Comparison of ENCODE assay signal across 20 cellular contexts in genomic region chr7:70527489-70527888, GRCh38.
A peak's percentile ranks its signal among the peaks of the same experiment; 100 is the strongest.
DNase-seq lines count a peak whose midpoint lies in the region; TF ChIP-seq lines count a peak whose summit lies in the region.
"Had no signal": no experiment of that assay in that cellular context is flagged by ENCODE, and none has a peak within 500 bp of the region (broad histone marks: within the 10 kb centered on the region; RNA-seq: fewer than 3 reads in every experiment).

No MANE protein-coding gene starts in this region.

- no peak for TF ChIP-seq CTCF in glutamatergic neuron (IDR thresholded peaks at IDR 0.05; ENCODE audit: partially characterized antibody, unreplicated experiment)
- no peak for TF ChIP-seq CTCF in MM.1S (IDR thresholded peaks at IDR 0.05; ENCODE audit: low read length)

- peaks cover 50% of the 10 kb centered on the region for H3K4me1 Mint-ChIP-seq in glutamatergic neuron (ENCODE audit: low read depth, unreplicated experiment)
- H3K4me1 Mint-ChIP-seq: CD14-positive monocyte had no signal

- peaks cover 0 to 14% (median 5%) of the 10 kb centered on the region in 11 experiments; a peak in 9 of 22 replicates for H3K9me3 ChIP-seq in BLaER1 treated with 17β-estradiol and CSF1 and Interleukin-3, amounts not matched to agents 10 nM and 100 nM (replicated peaks in 1 of 11)
- H3K9me3 ChIP-seq in MM.1S (replicated peaks; ENCODE audit: insufficient read depth, low read length) = no peaks in the 10 kb centered on the region

- H4K20me1 ChIP-seq in BLaER1 treated with 17β-estradiol and CSF1 and Interleukin-3, amounts not matched to agents 10 nM and 100 nM = no peaks in the 10 kb centered on the region
- H4K20me1 ChIP-seq in MM.1S (ENCODE audit: insufficient read depth, low read length) = no peaks in the 10 kb centered on the region

- peak overlapping the region; percentile 5 for H3K4me3 Mint-ChIP-seq in glutamatergic neuron (ENCODE audit: unreplicated experiment)
- H3K4me3 Mint-ChIP-seq: CD14-positive monocyte had no signal

- H3K4me3 ChIP-seq in BLaER1 treated with 17β-estradiol and CSF1 and Interleukin-3, amounts not matched to agents 10 nM and 100 nM = no peak overlapping the region
- no peak overlapping the region for H3K4me3 ChIP-seq in MM.1S (ENCODE audit: low read length)

- no peak overlapping the region; a peak in 1 of 22 replicates for H3K27ac ChIP-seq in BLaER1 treated with 17β-estradiol and CSF1 and Interleukin-3, amounts not matched to agents 10 nM and 100 nM
- no peak overlapping the region for H3K27ac ChIP-seq in MM.1S (ENCODE audit: low read length)

- H3K4me2 ChIP-seq in BLaER1 treated with 17β-estradiol and CSF1 and Interleukin-3, amounts not matched to agents 10 nM and 100 nM = peak overlapping the region in 9 of 11 experiments; percentile 13 to 82 (median 59); a peak in 17 of 22 replicates
- H3K4me2 ChIP-seq in MM.1S (ENCODE audit: low read depth, low read length) = no peak overlapping the region

- H3K27me3 Mint-ChIP-seq in glutamatergic neuron (ENCODE audit: unreplicated experiment) = peaks cover 11% of the 10 kb centered on the region

- peaks cover 0 to 31% (median 17%) of the 10 kb centered on the region in 11 experiments; a peak in 10 of 22 replicates for H3K36me3 ChIP-seq in BLaER1 treated with 17β-estradiol and CSF1 and Interleukin-3, amounts not matched to agents 10 nM and 100 nM
- H3K36me3 ChIP-seq in MM.1S (replicated peaks; ENCODE audit: insufficient read depth, low read length) = no peaks in the 10 kb centered on the region

- peak; percentile 43 for DNase-seq in DMS79 treated with DMSO at 0.1 percent for 48 hours (lab: John Stamatoyannopoulos, UW)
- DNase-seq in DMS79 (lab: John Stamatoyannopoulos, UW) = no peak
- DNase-seq in NCI-H128 (lab: John Stamatoyannopoulos, UW; ENCODE audit: unreplicated experiment) = peak; percentile 30
- no peak for DNase-seq in glutamatergic neuron
- no peak for DNase-seq in activated CD4-positive, alpha-beta T cell treated with anti-CD3 and anti-CD28 coated beads, Interleukin-2, amount 50 U/mL, for 1 hour
- DNase-seq in NOMO-1 treated with DMSO at 0.1 percent for 48 hours (lab: John Stamatoyannopoulos, UW; ENCODE audit: unreplicated experiment) = no peak
- no peak for DNase-seq in MM.1S
- DNase-seq: AML-193, GDM1, GOT3, HCEC 1CT, KG1, MV-4-11, NCI-H1436 treated with DMSO at 0.1 percent for 48 hours, NCI-H2029, NCI-H82, PC-3, Right ventricle myocardium superior had no signal

- no peak overlapping the region for H3K27ac Mint-ChIP-seq in glutamatergic neuron (ENCODE audit: unreplicated experiment)
- H3K27ac Mint-ChIP-seq: CD14-positive monocyte had no signal

- no peaks in the 10 kb centered on the region for H3F3A ChIP-seq in MM.1S (ENCODE audit: insufficient read depth, low read length)

- no peak overlapping the region for H2AFZ ChIP-seq in MM.1S (ENCODE audit: low read length)

- H3K4me1 ChIP-seq in BLaER1 treated with 17β-estradiol and CSF1 and Interleukin-3, amounts not matched to agents 10 nM and 100 nM = peaks cover 13 to 61% (median 43%) of the 10 kb centered on the region in 10 experiments
- no peaks in the 10 kb centered on the region for H3K4me1 ChIP-seq in MM.1S (ENCODE audit: low read length)

- H3K36me3 Mint-ChIP-seq in glutamatergic neuron (ENCODE audit: unreplicated experiment) = peaks cover 12% of the 10 kb centered on the region
- H3K36me3 Mint-ChIP-seq: CD14-positive monocyte had no signal

- H3K79me2 ChIP-seq in MM.1S (ENCODE audit: low read length) = no peaks in the 10 kb centered on the region

- H3K9ac ChIP-seq in BLaER1 treated with 17β-estradiol and CSF1 and Interleukin-3, amounts not matched to agents 10 nM and 100 nM = no peak overlapping the region
- H3K9ac ChIP-seq in MM.1S (ENCODE audit: low read length) = no peak overlapping the region

- H3K9me3 Mint-ChIP-seq in glutamatergic neuron (ENCODE audit: unreplicated experiment) = peaks cover 21% of the 10 kb centered on the region

- H3K9me2 ChIP-seq in MM.1S (replicated peaks; ENCODE audit: insufficient read depth, low read length) = no peaks in the 10 kb centered on the region

- no peaks in the 10 kb centered on the region for H3K27me3 ChIP-seq in BLaER1 treated with 17β-estradiol and CSF1 and Interleukin-3, amounts not matched to agents 10 nM and 100 nM
- no peaks in the 10 kb centered on the region for H3K27me3 ChIP-seq in MM.1S (replicated peaks; ENCODE audit: insufficient read depth, low read length)

Comparison
In these comparisons a context has a peak if more than half of its experiments do, and no peak if none do; other contexts are left out.
1. DNase-seq: peak in DMS79 treated with DMSO at 0.1 percent for 48 hours (single experiment) and NCI-H128 (single experiment); none in DMS79 (single experiment), glutamatergic neuron (single experiment), activated CD4-positive, alpha-beta T cell treated with anti-CD3 and anti-CD28 coated beads, Interleukin-2, amount 50 U/mL, for 1 hour (single experiment), NOMO-1 treated with DMSO at 0.1 percent for 48 hours (single experiment) and MM.1S (single experiment).